In genomic region chr1:55210990-55211389, GRCh38 we compare ENCODE assay signal across 9 cellular contexts.
DNase-seq lines count a peak whose midpoint lies in the region; ATAC-seq and TF ChIP-seq lines count a peak whose summit lies in the region.
"Had no signal": no experiment of that assay in that cellular context is flagged by ENCODE, and none has a peak within 500 bp of the region (broad histone marks: within the 10 kb centered on the region; RNA-seq: fewer than 3 reads in every experiment).

No MANE protein-coding gene starts in this region.

- DNase-seq in DND-41 (no peak), LNCaP clone FGC (ENCODE audit: low read depth) (peak; percentile 42), GF-D8 (lab: John Stamatoyannopoulos, UW) (no peak), amniotic stem cell (lab: John Stamatoyannopoulos, UW) (no peak), DMS153 treated with DMSO at 0.1 percent for 48 hours (lab: John Stamatoyannopoulos, UW; ENCODE audit: unreplicated experiment) (no peak)
- DNase-seq in central memory CD8-positive, alpha-beta T cell (ENCODE audit: low spot score in 2 of 2) = no peak
- DNase-seq: NCI-H187 had no signal

- peaks cover 18% of the 10 kb centered on the region for H3K36me3 Mint-ChIP-seq in central memory CD8-positive, alpha-beta T cell (ENCODE audit: insufficient read depth)

- peaks cover 37% of the 10 kb centered on the region; the same call in 1 of the 2 replicates for H4K20me1 ChIP-seq in DND-41 (ENCODE audit: insufficient read depth, low read length)

- H3K79me2 ChIP-seq in DND-41 (ENCODE audit: insufficient read depth, low read length) (peaks cover 100% of the 10 kb centered on the region), parathyroid adenoma (peaks cover 13% of the 10 kb centered on the region)

- H3K4me1 Mint-ChIP-seq in central memory CD8-positive, alpha-beta T cell = peaks cover 71% of the 10 kb centered on the region

- TF ChIP-seq CTCF in DND-41 (IDR thresholded peaks at IDR 0.05; ENCODE audit: borderline replicate concordance, extremely low read depth, low read length, poor library complexity, severe bottlenecking) (no peak), LNCaP clone FGC (IDR thresholded peaks at IDR 0.05; ENCODE audit: control insufficient read depth, extremely low read depth, insufficient read depth) (no peak), parathyroid adenoma (IDR thresholded peaks at IDR 0.05) (no peak)

- peak overlapping the region; percentile 86 for H3K27ac Mint-ChIP-seq in central memory CD8-positive, alpha-beta T cell (ENCODE audit: low read depth)

- ATAC-seq in DND-41 (ENCODE audit: insufficient read depth, low read depth) (no peak), GM19455 (IDR thresholded peaks at IDR 0.05; ENCODE audit: unreplicated experiment) (no peak)
- ATAC-seq in central memory CD8-positive, alpha-beta T cell (replicated peaks; ENCODE audit: extremely low read depth, poor library complexity, severe bottlenecking) = no peak

- H3K4me1 ChIP-seq in DND-41 (ENCODE audit: insufficient read depth, low read length) (peaks cover 37% of the 10 kb centered on the region), parathyroid adenoma (peaks cover 8% of the 10 kb centered on the region)

- H3K4me3 Mint-ChIP-seq in central memory CD8-positive, alpha-beta T cell = peak overlapping the region; percentile 96

- no peaks in the 10 kb centered on the region for H3K9me3 Mint-ChIP-seq in central memory CD8-positive, alpha-beta T cell

- peaks cover 19% of the 10 kb centered on the region for H3K36me3 ChIP-seq in DND-41 (ENCODE audit: insufficient read depth, low read length)
- no peaks in the 10 kb centered on the region for H3K36me3 ChIP-seq in parathyroid adenoma (ENCODE audit: control insufficient read depth, insufficient read depth, low read length)

- H2AFZ ChIP-seq in DND-41 (ENCODE audit: low read depth, low read length) (no peak overlapping the region), parathyroid adenoma (peak overlapping the region; percentile 5)

- H3K9ac ChIP-seq in DND-41 (ENCODE audit: low read depth, low read length) (no peak overlapping the region), parathyroid adenoma (no peak overlapping the region)

- no peak overlapping the region for H3K27ac ChIP-seq in DND-41 (ENCODE audit: low read length)
- peak overlapping the region; percentile 11 for H3K27ac ChIP-seq in parathyroid adenoma

- no peak overlapping the region for H3K4me3 ChIP-seq in DND-41 (ENCODE audit: low read depth in 1 of 2, low read length in 2 of 2)
- no peak overlapping the region for H3K4me3 ChIP-seq in LNCaP clone FGC (ENCODE audit: low read depth, low read length)
- H3K4me3 ChIP-seq in parathyroid adenoma (ENCODE audit: low read depth, low read length) = peak overlapping the region; percentile 32

- H3K27me3 Mint-ChIP-seq in central memory CD8-positive, alpha-beta T cell = no peaks in the 10 kb centered on the region

- H3K4me2 ChIP-seq in DND-41 (ENCODE audit: insufficient read depth, low read length) (peak overlapping the region; percentile 65; the same call in 1 of the 2 replicates), parathyroid adenoma (ENCODE audit: low read length) (peak overlapping the region; percentile 59)

- H3K9me3 ChIP-seq in DND-41 (ENCODE audit: insufficient read depth, low read length, severe bottlenecking) (no peaks in the 10 kb centered on the region), parathyroid adenoma (ENCODE audit: control insufficient read depth, low read length) (no peaks in the 10 kb centered on the region)

- H3K27me3 ChIP-seq in DND-41 (ENCODE audit: insufficient read depth, low read length, poor library complexity) (no peaks in the 10 kb centered on the region), parathyroid adenoma (ENCODE audit: control insufficient read depth, insufficient read depth, low read length) (no peaks in the 10 kb centered on the region)
